16 cellular contexts compared by ENCODE assay signal in genomic region chr4:56783986-56784385, GRCh38. TPM values are rescaled to one million over a fixed set of nuclear protein-coding genes. Genes with fewer than 3 reads are reported as not detected.
A peak's percentile ranks its signal among the peaks of the same experiment; 100 is the strongest.
DNase-seq lines count a peak whose midpoint lies in the region; ATAC-seq and TF ChIP-seq lines count a peak whose summit lies in the region.
"Had no signal": no experiment of that assay in that cellular context is flagged by ENCODE, and none has a peak within 500 bp of the region (broad histone marks: within the 10 kb centered on the region; RNA-seq: fewer than 3 reads in every experiment).

No MANE protein-coding gene starts in this region.

- no peaks in the 10 kb centered on the region for H4K20me1 ChIP-seq in osteoblast (ENCODE audit: insufficient read depth, low read length)

- in situ Hi-C loops in astrocyte of the spinal cord (cut with HindIII; ENCODE audit: low sequenced_read_pairs): no loop called here

- H3K27ac ChIP-seq in osteoblast (ENCODE audit: low read depth, low read length): no peak overlapping the region

- H3K36me3 ChIP-seq in osteoblast (ENCODE audit: insufficient read depth, low read length): no peaks in the 10 kb centered on the region

- peaks cover 5% of the 10 kb centered on the region for H3K4me1 ChIP-seq in osteoblast (ENCODE audit: insufficient read depth, low read length)

- H3K79me2 ChIP-seq in osteoblast (ENCODE audit: insufficient read depth, low read length): no peaks in the 10 kb centered on the region

- H3K9me3 ChIP-seq in osteoblast (ENCODE audit: low read depth, low read length): no peaks in the 10 kb centered on the region

- DNase-seq in RPMI7951 (ENCODE audit: low read depth) (peak; percentile 38), astrocyte of the spinal cord (ENCODE audit: low read depth, low spot score) (peak; percentile 49), glomerular visceral epithelial cell (ENCODE audit: extremely low spot score) (peak; percentile 36), osteoblast (ENCODE audit: insufficient read length, low spot score, missing footprints) (peak; percentile 51), iPS-NIHi11 (ENCODE audit: low spot score) (no peak)
- no peak for DNase-seq in activated CD4-positive, alpha-beta T cell treated with anti-CD3 and anti-CD28 coated beads, Interleukin-2, amount 50 U/mL, for 48 hours
- DNase-seq: C1 segment of cervical spinal cord; CD4-positive, alpha-beta T cell; DMS79; H9 had no signal

- H3K27me3 ChIP-seq in osteoblast (ENCODE audit: insufficient read depth, low read length): peaks cover 5% of the 10 kb centered on the region

- H3K4me3 ChIP-seq in astrocyte of the spinal cord (ENCODE audit: low read depth, low read length): no peak overlapping the region
- H3K4me3 ChIP-seq in osteoblast (ENCODE audit: insufficient read depth, low read length): no peak overlapping the region
- H3K4me3 ChIP-seq: GM12878, GM23338 had no signal

- H2AFZ ChIP-seq in osteoblast (ENCODE audit: low read length): no peak overlapping the region
- H2AFZ ChIP-seq: GM23338 had no signal

- TF ChIP-seq CTCF in astrocyte of the spinal cord (IDR thresholded peaks at IDR 0.05; ENCODE audit: low read depth, low read length) (no peak), osteoblast (IDR thresholded peaks at IDR 0.05; ENCODE audit: extremely low read depth, low read depth, low read length) (no peak)

- H3K4me2 ChIP-seq in osteoblast (ENCODE audit: insufficient read depth, low read length): no peak overlapping the region
- H3K4me2 ChIP-seq: GM23338 had no signal

- no peak for ATAC-seq in GM19324 (IDR thresholded peaks at IDR 0.05; ENCODE audit: low FRiP score, unreplicated experiment)
- ATAC-seq in GM21423 (IDR thresholded peaks at IDR 0.05; ENCODE audit: unreplicated experiment): no peak
- ATAC-seq: GM12878, GM23338 had no signal

RNA-seq across cellular contexts. Expression of gene SPINK2, which starts 37.5 kb away (rescaled TPM):
- not detected in 2 replicates for total RNA-seq in RPMI7951 (2014; rRNA removed; shearing (Covaris generic))
- not detected in 2 replicates for total RNA-seq in osteoblast
- total RNA-seq: G401, HT-29 had no signal

Comparison
In these comparisons a context has a peak if more than half of its experiments do, and no peak if none do; other contexts are left out.
1. DNase-seq: peak in RPMI7951 (single experiment), astrocyte of the spinal cord (single experiment), glomerular visceral epithelial cell (single experiment) and osteoblast (single experiment); none in iPS-NIHi11 (single experiment) and activated CD4-positive, alpha-beta T cell treated with anti-CD3 and anti-CD28 coated beads, Interleukin-2, amount 50 U/mL, for 48 hours (0 of 2).